ENCODE assay signal across 8 cellular contexts in genomic region chr1:150507912-150508864, GRCh38. TPM values are rescaled to one million over a fixed set of nuclear protein-coding genes. Genes with fewer than 3 reads are reported as not detected.
DNase-seq lines count a peak whose midpoint lies in the region; ATAC-seq and TF ChIP-seq lines count a peak whose summit lies in the region.

Gene ECM1, plus strand, starts transcription at chr1:150508109. Its CDS starts 101 bp downstream, at chr1:150508210.

- H3K9me3 Mint-ChIP-seq in CD4-positive, CD25-positive, alpha-beta regulatory T cell, result no peaks in the 10 kb centered on the region

- no peak within 1 kb of the TSS for H3K27ac ChIP-seq in CD4-positive, CD25-positive, alpha-beta regulatory T cell (ENCODE audit: insufficient read depth, low read length, poor library complexity, severe bottlenecking)
- H3K27ac ChIP-seq in cingulate gyrus (ENCODE audit: low read depth, low read length) (peak within 1 kb of the TSS; percentile 75), mesodermal cell (ENCODE audit: low read depth, low read length, severe bottlenecking) (peak within 1 kb of the TSS; percentile 67)

- H3K36me3 ChIP-seq in CD4-positive, CD25-positive, alpha-beta regulatory T cell (ENCODE audit: control insufficient read depth, insufficient read depth, low read length), result peaks cover 37% of the 10 kb centered on the region
- peaks cover 63% of the 10 kb centered on the region for H3K36me3 ChIP-seq in mesodermal cell (ENCODE audit: control insufficient read depth, insufficient read depth, low read length)

- peaks cover 0 to 3% (median 0%) of the 10 kb centered on the region in 4 donors for H3K4me1 Mint-ChIP-seq in CD4-positive, CD25-positive, alpha-beta regulatory T cell

- H3K27me3 Mint-ChIP-seq in CD4-positive, CD25-positive, alpha-beta regulatory T cell, result no peaks in the 10 kb centered on the region

- 73 to 74% methylated on average over 5 of the region's 7 CpGs for WGBS in mesodermal cell (ENCODE audit: insufficient coverage in 2 of 2), 2 experiments

- no peak for DNase-seq in CD4-positive, CD25-positive, alpha-beta regulatory T cell
- DNase-seq in NB4 (ENCODE audit: low read depth), result peak; percentile 78

- H3K27ac Mint-ChIP-seq in CD4-positive, CD25-positive, alpha-beta regulatory T cell, result peak within 1 kb of the TSS in 2 of 3 donors; percentile 11 to 40

- H3K4me3 ChIP-seq in CD4-positive, CD25-positive, alpha-beta regulatory T cell (ENCODE audit: low read depth, low read length), result no peak within 1 kb of the TSS
- no peak within 1 kb of the TSS for H3K4me3 ChIP-seq in NB4 (ENCODE audit: low read depth, low read length)
- H3K4me3 ChIP-seq in mesodermal cell (ENCODE audit: extremely low read depth, insufficient read depth, low read length, poor library complexity, severe bottlenecking), result no peak within 1 kb of the TSS

- H3K36me3 Mint-ChIP-seq in CD4-positive, CD25-positive, alpha-beta regulatory T cell, result peaks cover 32% of the 10 kb centered on the region

- H3K4me3 Mint-ChIP-seq in CD4-positive, CD25-positive, alpha-beta regulatory T cell, result no peak within 1 kb of the TSS

- TF ChIP-seq POLR2A in NB4 (IDR thresholded peaks at IDR 0.05; ENCODE audit: extremely low read depth, insufficient read length), result no peak

- ATAC-seq in CD4-positive, CD25-positive, alpha-beta regulatory T cell (ENCODE audit: low read depth in 2 of 2), result no peak
- no peak for ATAC-seq in GM21717 (IDR thresholded peaks at IDR 0.05; ENCODE audit: unreplicated experiment)
- ATAC-seq in HG03045 (IDR thresholded peaks at IDR 0.05; ENCODE audit: unreplicated experiment), result no peak
- ATAC-seq in GM21423 (IDR thresholded peaks at IDR 0.05; ENCODE audit: unreplicated experiment), result no peak
- no peak for ATAC-seq in GM21786 (IDR thresholded peaks at IDR 0.05; ENCODE audit: unreplicated experiment)

- no peak for TF ChIP-seq CTCF in NB4 (IDR thresholded peaks at IDR 0.05; ENCODE audit: low read depth, low read length)

- H3K4me1 ChIP-seq in CD4-positive, CD25-positive, alpha-beta regulatory T cell (ENCODE audit: control insufficient read depth, insufficient read depth, low read length, poor library complexity, severe bottlenecking), result no peaks in the 10 kb centered on the region
- H3K4me1 ChIP-seq in mesodermal cell (ENCODE audit: control insufficient read depth, insufficient read depth, low read length, poor library complexity, severe bottlenecking), result peaks cover 36% of the 10 kb centered on the region

- no peaks in the 10 kb centered on the region for H3K9me3 ChIP-seq in CD4-positive, CD25-positive, alpha-beta regulatory T cell (ENCODE audit: control insufficient read depth in 2 of 2, low read length in 2 of 2)
- H3K9me3 ChIP-seq in mesodermal cell (ENCODE audit: control insufficient read depth, low read length), result no peaks in the 10 kb centered on the region

- no peaks in the 10 kb centered on the region for H3K27me3 ChIP-seq in CD4-positive, CD25-positive, alpha-beta regulatory T cell (ENCODE audit: control insufficient read depth, insufficient read depth, low read length)

RNA-seq across cellular contexts. Expression of gene ECM1, which starts in this region (rescaled TPM):
- 0.22 TPM for total RNA-seq in CD4-positive, CD25-positive, alpha-beta regulatory T cell
- under 1 TPM in 1 of 4 donors, not detected in 3; 0.10 TPM for polyA plus RNA-seq in CD4-positive, CD25-positive, alpha-beta regulatory T cell
- polyA plus RNA-seq in mesodermal cell (2013, experiment 1 of 2), result 80.5 TPM
- polyA plus RNA-seq in mesodermal cell (2013, experiment 2 of 2), result 65.4 TPM
